In the genomic region with DNA sequence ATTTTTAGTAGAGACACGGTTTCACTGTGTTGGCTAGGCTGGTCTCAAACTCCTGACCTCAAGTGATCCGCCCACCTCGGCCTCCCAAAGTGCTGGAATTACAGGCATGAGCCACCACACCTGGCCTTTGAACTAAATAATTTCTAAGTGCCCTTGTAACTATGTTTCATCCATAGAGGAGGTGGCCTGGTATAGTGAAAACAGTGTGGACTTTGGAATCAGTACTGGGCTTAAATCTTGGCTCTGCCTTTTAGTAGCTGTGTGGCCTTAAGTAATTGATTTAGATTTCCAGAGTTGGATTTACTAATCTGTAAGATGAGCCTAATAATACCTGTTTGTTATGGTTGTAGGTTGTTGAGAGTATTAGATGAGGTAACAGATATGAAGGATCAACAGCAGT, we compare ENCODE assay signal across 37 cellular contexts. TPM values are rescaled to one million over a fixed set of nuclear protein-coding genes. Genes with fewer than 3 reads are reported as not detected.
"Had no signal": no experiment of that assay in that cellular context is flagged by ENCODE, and none has a peak within 500 bp of the region (broad histone marks: within the 10 kb centered on the region; RNA-seq: fewer than 3 reads in every experiment).

No MANE protein-coding gene starts in this region.

- H3K4me3 ChIP-seq: ascending aorta, cardiac muscle cell had no signal

- H3K9me3 Mint-ChIP-seq: activated CD4-positive, alpha-beta memory T cell treated with anti-CD3 and anti-CD28 coated beads for 36 hours; activated CD4-positive, alpha-beta T cell treated with anti-CD3 and anti-CD28 coated beads, Interleukin-2, amount 10 ng/mL, durations not matched to agents 24 days and 14 days; activated CD8-positive, alpha-beta T cell treated with anti-CD3 and anti-CD28 coated beads for 36 hours; activated naive CD8-positive, alpha-beta T cell treated with anti-CD3 and anti-CD28 coated beads, Interleukin-2, amount 10 ng/mL, durations not matched to agents 7 days and 5 days; activated naive CD8-positive, alpha-beta T cell treated with anti-CD3 and anti-CD28 coated beads, Interleukin-2, amount 50 U/mL, for 24 hours; activated T-cell treated with anti-CD3 and anti-CD28 coated beads, Interleukin-2, amount 50 U/mL, for 4 hours; activated T-cell treated with anti-CD3 and anti-CD28 coated beads, Interleukin-2, amount 50 U/mL, for 72 hours; activated T-helper 1 cell treated with anti-CD3 and anti-CD28 coated beads, Interleukin-12 subunit alpha, Interleukin-12 subunit beta, Interleukin-2, Interleukin-4 antibody, amounts not matched to agents 30 ng/mL and 10 ng/mL and 1 ng/mL, durations not matched to agents 14 hours and 24 hours and 36 hours; activated T-helper 17 cell treated with anti-CD3 and anti-CD28 coated beads, Interleukin-2, amount 50 U/mL, for 72 hours; brain; central memory CD8-positive, alpha-beta T cell; T-helper 1 cell treated with Interleukin-12 subunit alpha and Interleukin-12 subunit beta and Interleukin-4 antibody, amounts not matched to agents 30 μg/mL and 1 μg/mL, for 36 hours; T-helper 2 cell treated with Interferon-gamma antibody and Interleukin-4, amounts not matched to agents 5 μg/mL and 100 μg/mL, for 36 hours had no signal

- H3K4me3 Mint-ChIP-seq: activated B cell treated with CpG ODN at 0.5 μM for 24 hours; activated CD4-positive, alpha-beta memory T cell treated with anti-CD3 and anti-CD28 coated beads for 36 hours; activated CD4-positive, alpha-beta T cell treated with anti-CD3 and anti-CD28 coated beads, Interleukin-2, amount 10 ng/mL, durations not matched to agents 24 days and 14 days; activated CD8-positive, alpha-beta T cell treated with anti-CD3 and anti-CD28 coated beads for 36 hours; activated naive CD8-positive, alpha-beta T cell; activated naive CD8-positive, alpha-beta T cell treated with anti-CD3 and anti-CD28 coated beads, Interleukin-2, amount 10 ng/mL, durations not matched to agents 7 days and 5 days; activated naive CD8-positive, alpha-beta T cell treated with anti-CD3 and anti-CD28 coated beads, Interleukin-2, amount 50 U/mL, for 24 hours; activated T-cell treated with anti-CD3 and anti-CD28 coated beads, Interleukin-2, amount 50 U/mL, for 4 hours; activated T-cell treated with anti-CD3 and anti-CD28 coated beads, Interleukin-2, amount 50 U/mL, for 72 hours; activated T-helper 1 cell treated with anti-CD3 and anti-CD28 coated beads, Interleukin-12 subunit alpha, Interleukin-12 subunit beta, Interleukin-2, Interleukin-4 antibody, amounts not matched to agents 30 ng/mL and 10 ng/mL and 1 ng/mL, durations not matched to agents 14 hours and 24 hours and 36 hours; activated T-helper 17 cell treated with anti-CD3 and anti-CD28 coated beads, Interleukin-2, amount 50 U/mL, for 72 hours; brain; central memory CD8-positive, alpha-beta T cell; T-helper 1 cell treated with Interleukin-12 subunit alpha and Interleukin-12 subunit beta and Interleukin-4 antibody, amounts not matched to agents 30 μg/mL and 1 μg/mL, for 36 hours; T-helper 2 cell treated with Interferon-gamma antibody and Interleukin-4, amounts not matched to agents 5 μg/mL and 100 μg/mL, for 36 hours had no signal

- H3K36me3 ChIP-seq: ascending aorta, cardiac muscle cell had no signal

- H3K27ac Mint-ChIP-seq: activated B cell treated with CpG ODN at 0.5 μM for 24 hours; activated CD4-positive, alpha-beta memory T cell treated with anti-CD3 and anti-CD28 coated beads for 36 hours; activated CD4-positive, alpha-beta T cell treated with anti-CD3 and anti-CD28 coated beads, Interleukin-2, amount 10 ng/mL, durations not matched to agents 24 days and 14 days; activated CD8-positive, alpha-beta T cell treated with anti-CD3 and anti-CD28 coated beads for 36 hours; activated naive CD8-positive, alpha-beta T cell; activated naive CD8-positive, alpha-beta T cell treated with anti-CD3 and anti-CD28 coated beads, Interleukin-2, amount 10 ng/mL, durations not matched to agents 7 days and 5 days; activated naive CD8-positive, alpha-beta T cell treated with anti-CD3 and anti-CD28 coated beads, Interleukin-2, amount 50 U/mL, for 24 hours; activated T-cell treated with anti-CD3 and anti-CD28 coated beads, Interleukin-2, amount 50 U/mL, for 72 hours; activated T-helper 1 cell treated with anti-CD3 and anti-CD28 coated beads, Interleukin-12 subunit alpha, Interleukin-12 subunit beta, Interleukin-2, Interleukin-4 antibody, amounts not matched to agents 30 ng/mL and 10 ng/mL and 1 ng/mL, durations not matched to agents 14 hours and 24 hours and 36 hours; activated T-helper 17 cell treated with anti-CD3 and anti-CD28 coated beads, Interleukin-2, amount 50 U/mL, for 72 hours; brain; T-helper 1 cell treated with Interleukin-12 subunit alpha and Interleukin-12 subunit beta and Interleukin-4 antibody, amounts not matched to agents 30 μg/mL and 1 μg/mL, for 36 hours; T-helper 2 cell treated with Interferon-gamma antibody and Interleukin-4, amounts not matched to agents 5 μg/mL and 100 μg/mL, for 36 hours had no signal

- DNase-seq: activated B cell treated with CpG ODN at 0.5 μM for 24 hours; activated CD4-positive, alpha-beta memory T cell treated with anti-CD3 and anti-CD28 coated beads for 36 hours; activated CD4-positive, alpha-beta T cell treated with anti-CD3 and anti-CD28 coated beads for 4 hours; activated CD4-positive, alpha-beta T cell treated with anti-CD3 and anti-CD28 coated beads, Interleukin-2, amount 10 ng/mL, durations not matched to agents 24 days and 14 days; activated CD4-positive, alpha-beta T cell treated with anti-CD3 and anti-CD28 coated beads, Interleukin-2, amount 50 U/mL, for 1 hour; activated CD4-positive, alpha-beta T cell treated with anti-CD3 and anti-CD28 coated beads, Interleukin-2, amount 50 U/mL, for 4 hours; activated CD4-positive, CD25-positive, alpha-beta regulatory T cell treated with anti-CD3 and anti-CD28 coated beads, Interleukin-2, amount 50 U/mL, for 72 hours; activated CD8-positive, alpha-beta memory T cell treated with anti-CD3 and anti-CD28 coated beads, Interleukin-2, amount 50 U/mL, for 4 hours; activated CD8-positive, alpha-beta T cell treated with anti-CD3 and anti-CD28 coated beads for 36 hours; activated gamma-delta T cell; activated naive CD4-positive, alpha-beta T cell treated with anti-CD3 and anti-CD28 coated beads, Interleukin-2, amount 50 U/mL, for 16 hours; activated naive CD4-positive, alpha-beta T cell treated with Interleukin-2 at 50 U/mL for 16 hours; activated naive CD8-positive, alpha-beta T cell treated with anti-CD3 and anti-CD28 coated beads, Interleukin-2, amount 10 ng/mL, durations not matched to agents 7 days and 5 days; activated naive CD8-positive, alpha-beta T cell treated with anti-CD3 and anti-CD28 coated beads, Interleukin-2, amount 50 U/mL, for 24 hours; activated T-cell treated with anti-CD3 and anti-CD28 coated beads for 4 hours; activated T-cell treated with anti-CD3 and anti-CD28 coated beads, Interleukin-2, amount 50 U/mL, for 1 hour; activated T-cell treated with anti-CD3 and anti-CD28 coated beads, Interleukin-2, amount 50 U/mL, for 4 hours; activated T-cell treated with anti-CD3 and anti-CD28 coated beads, Interleukin-2, amount 50 U/mL, for 72 hours; amygdala; anterior cingulate cortex; caudate nucleus; SW 1271; T-helper 1 cell; T-helper 2 cell; T-helper 9 cell had no signal

- FAIRE-seq: TTC549 had no signal

- H3K4me1 Mint-ChIP-seq: activated B cell treated with CpG ODN at 0.5 μM for 24 hours; activated CD4-positive, alpha-beta T cell treated with anti-CD3 and anti-CD28 coated beads, Interleukin-2, amount 10 ng/mL, durations not matched to agents 24 days and 14 days; activated naive CD8-positive, alpha-beta T cell treated with anti-CD3 and anti-CD28 coated beads, Interleukin-2, amount 10 ng/mL, durations not matched to agents 7 days and 5 days; activated naive CD8-positive, alpha-beta T cell treated with anti-CD3 and anti-CD28 coated beads, Interleukin-2, amount 50 U/mL, for 24 hours; activated T-helper 17 cell treated with anti-CD3 and anti-CD28 coated beads, Interleukin-2, amount 50 U/mL, for 72 hours; central memory CD8-positive, alpha-beta T cell had no signal

- H3K36me3 Mint-ChIP-seq: activated CD4-positive, alpha-beta memory T cell treated with anti-CD3 and anti-CD28 coated beads for 36 hours; activated naive CD8-positive, alpha-beta T cell; activated naive CD8-positive, alpha-beta T cell treated with anti-CD3 and anti-CD28 coated beads, Interleukin-2, amount 10 ng/mL, durations not matched to agents 7 days and 5 days; brain had no signal

- H3K27me3 ChIP-seq: ascending aorta, cardiac muscle cell had no signal

- ATAC-seq: activated CD8-positive, alpha-beta T cell treated with anti-CD3 and anti-CD28 coated beads for 36 hours; activated naive CD8-positive, alpha-beta T cell treated with anti-CD3 and anti-CD28 coated beads, Interleukin-2, amount 50 U/mL, for 24 hours; activated T-cell treated with anti-CD3 and anti-CD28 coated beads, Interleukin-2, amount 50 U/mL, for 4 hours; activated T-cell treated with anti-CD3 and anti-CD28 coated beads, Interleukin-2, amount 50 U/mL, for 72 hours; activated T-helper 17 cell treated with anti-CD3 and anti-CD28 coated beads, Interleukin-2, amount 50 U/mL, for 72 hours had no signal

- H3K27ac ChIP-seq: ascending aorta, cardiac muscle cell, VCaP had no signal

- H3K4me1 ChIP-seq: ascending aorta had no signal

- H3K9me3 ChIP-seq: ascending aorta had no signal

RNA-seq across cellular contexts. Expression of gene TGM3, which starts 14.2 kb away (rescaled TPM):
- total RNA-seq: activated B cell treated with CpG ODN at 0.5 μM for 24 hours; activated CD4-positive, alpha-beta memory T cell treated with anti-CD3 and anti-CD28 coated beads for 36 hours; activated CD4-positive, alpha-beta T cell treated with anti-CD3 and anti-CD28 coated beads, Interleukin-2, amount 10 ng/mL, durations not matched to agents 24 days and 14 days; activated CD8-positive, alpha-beta memory T cell treated with anti-CD3 and anti-CD28 coated beads for 36 hours; activated CD8-positive, alpha-beta T cell treated with anti-CD3 and anti-CD28 coated beads for 36 hours; activated naive CD8-positive, alpha-beta T cell treated with anti-CD3 and anti-CD28 coated beads, Interleukin-2, amount 10 ng/mL, durations not matched to agents 7 days and 5 days; activated T-cell treated with anti-CD3 and anti-CD28 coated beads, Interleukin-2, amount 50 U/mL, for 72 hours; activated T-helper 1 cell treated with anti-CD3 and anti-CD28 coated beads, Interleukin-12 subunit alpha, Interleukin-12 subunit beta, Interleukin-2, Interleukin-4 antibody, amounts not matched to agents 30 ng/mL and 10 ng/mL and 1 ng/mL, durations not matched to agents 14 hours and 24 hours and 36 hours; ascending aorta; cardiac muscle cell had no signal
- polyA plus RNA-seq: cardiac muscle cell had no signal
